23 cellular contexts compared by ENCODE assay signal in the genomic region with DNA sequence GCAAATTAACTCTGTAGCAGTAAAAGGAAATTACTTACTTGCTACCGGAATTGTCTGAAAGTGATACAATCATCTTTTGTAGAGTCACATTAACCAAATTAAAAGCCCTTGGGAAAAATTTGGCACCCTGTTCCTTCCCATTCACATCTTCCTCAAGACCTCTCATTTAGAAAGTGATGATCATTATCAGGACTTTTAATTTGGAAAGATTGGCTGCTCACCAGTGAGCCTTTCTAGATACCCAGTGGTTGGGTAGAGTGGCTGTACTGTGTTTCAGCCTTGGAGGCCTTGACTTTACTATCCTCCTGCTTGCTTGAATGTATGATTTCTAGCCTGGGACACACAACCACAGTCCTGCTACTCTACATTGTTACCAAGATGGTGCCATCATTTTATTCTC.
"Had no signal": no experiment of that assay in that cellular context is flagged by ENCODE, and none has a peak within 500 bp of the region (broad histone marks: within the 10 kb centered on the region; RNA-seq: fewer than 3 reads in every experiment).

No MANE protein-coding gene starts in this region.

- ATAC-seq: HepG2, Panc1, PC-3, T-cell had no signal

- H3K9me3 ChIP-seq: SK-N-SH had no signal

- H3K4me1 Mint-ChIP-seq: T-cell had no signal

- DNase-seq: IMR-90; Kasumi-1; MV-4-11; NCI-H1048; NCI-H146; NCI-H1694 treated with DMSO at 0.1 percent for 48 hours; NCI-H1930; NCI-H2081; NCI-H2107; NCI-H2227 treated with DMSO at 0.1 percent for 48 hours; NCI-H524 treated with DMSO at 0.1 percent for 48 hours; NCI-H69; NCI-H774; NK-92 treated with Interleukin-12 subunit alpha and Interleukin-12 subunit beta, amount 100 ng/mL, for 24 hours; PC-3; SHP77; SK-N-SH; SW 1271; T-cell had no signal

- H3K4me3 Mint-ChIP-seq: T-cell had no signal

- H3K27ac Mint-ChIP-seq: T-cell had no signal

- H3K36me3 Mint-ChIP-seq: T-cell had no signal

- H3K27ac ChIP-seq: KMS-11, RWPE1 had no signal
